27 cellular contexts compared by ENCODE assay signal in genomic region chr5:4817742-4818141, GRCh38.
"Had no signal": no experiment of that assay in that cellular context is flagged by ENCODE, and none has a peak within 500 bp of the region (broad histone marks: within the 10 kb centered on the region; RNA-seq: fewer than 3 reads in every experiment).

No MANE protein-coding gene starts in this region.

- H3K4me2 ChIP-seq: hepatocyte, smooth muscle cell had no signal

- H3K27me3 ChIP-seq: heart right ventricle, hepatocyte, right lobe of liver, tibial nerve, uterus had no signal

- H3K4me3 Mint-ChIP-seq: mesothelial cell of epicardium; naive B cell; natural killer cell; neural crest cell; stimulated activated memory B cell treated with anti-CD40 and anti-IgM and Interleukin-4, amounts not matched to agents 10 μg/mL and 1 μg/mL and 100 μg/mL, for 72 hours; stimulated activated naive CD8-positive, alpha-beta T cell treated with anti-CD3 and anti-CD28 coated beads, Interleukin-15, amount 100 ng/mL, for 72 hours; type B pancreatic cell had no signal

- ATAC-seq: heart right ventricle; left colon; natural killer cell; pancreas; right lobe of liver; stimulated activated memory B cell treated with anti-CD40 and anti-IgM and Interleukin-4, amounts not matched to agents 10 μg/mL and 1 μg/mL and 100 μg/mL, for 72 hours; stimulated activated naive CD8-positive, alpha-beta T cell treated with anti-CD3 and anti-CD28 coated beads, Interleukin-15, amount 100 ng/mL, for 72 hours had no signal

- H3K9me3 ChIP-seq: left ventricle myocardium inferior, pancreas, prostate gland, right lobe of liver, uterus had no signal

- H3K36me3 Mint-ChIP-seq: mesothelial cell of epicardium; naive B cell; natural killer cell; stimulated activated memory B cell treated with anti-CD40 and anti-IgM and Interleukin-4, amounts not matched to agents 10 μg/mL and 1 μg/mL and 100 μg/mL, for 72 hours; type B pancreatic cell had no signal

- H3K27ac Mint-ChIP-seq: mesothelial cell of epicardium; natural killer cell; stimulated activated memory B cell treated with anti-CD40 and anti-IgM and Interleukin-4, amounts not matched to agents 10 μg/mL and 1 μg/mL and 100 μg/mL, for 72 hours; stimulated activated naive CD8-positive, alpha-beta T cell treated with anti-CD3 and anti-CD28 coated beads, Interleukin-15, amount 100 ng/mL, for 72 hours; type B pancreatic cell had no signal

- DNase-seq: heart right ventricle; left colon; left ventricle myocardium inferior; mesendoderm; naive B cell; natural killer cell; nucleus accumbens; pancreas; posterior cingulate gyrus; right lobe of liver; stimulated activated CD4-positive, alpha-beta T cell treated with anti-CD3 and anti-CD28 coated beads, Interleukin-1b, Interleukin-23, amount 100 ng/mL, for 48 hours; stimulated activated CD4-positive, alpha-beta T cell treated with anti-CD3 and anti-CD28 coated beads, Interleukin-2, amount 100 ng/mL, for 48 hours; stimulated activated CD4-positive, alpha-beta T cell treated with anti-CD3 and anti-CD28 coated beads, Interleukin-4, amount 100 ng/mL, for 4 hours; stimulated activated CD8-positive, alpha-beta memory T cell treated with anti-CD3 and anti-CD28 coated beads, Interleukin-4, amount 100 ng/mL, for 48 hours; stimulated activated naive CD4-positive, alpha-beta T cell treated with Interleukin-2 at 50 U/mL for 16 hours; stimulated activated naive CD8-positive, alpha-beta T cell treated with anti-CD3 and anti-CD28 coated beads, Interleukin-15, amount 100 ng/mL, for 72 hours; substantia nigra; uterus had no signal

- H3K36me3 ChIP-seq: heart right ventricle, left ventricle myocardium inferior, pancreas, prostate gland, right lobe of liver, tibial nerve, uterus had no signal

- H3K27me3 Mint-ChIP-seq: naive B cell; stimulated activated memory B cell treated with anti-CD40 and anti-IgM and Interleukin-4, amounts not matched to agents 10 μg/mL and 1 μg/mL and 100 μg/mL, for 72 hours; stimulated activated naive CD8-positive, alpha-beta T cell treated with anti-CD3 and anti-CD28 coated beads, Interleukin-15, amount 100 ng/mL, for 72 hours had no signal

- H3K27ac ChIP-seq: heart right ventricle, hepatocyte, left ventricle myocardium inferior, pancreas, prostate gland, right lobe of liver, tibial nerve, uterus had no signal

- H3K4me3 ChIP-seq: heart right ventricle, hepatocyte, left ventricle myocardium inferior, lung, pancreas, prostate gland, right lobe of liver, smooth muscle cell, tibial nerve, uterus had no signal

- H3K4me1 Mint-ChIP-seq: naive B cell; natural killer cell; neural crest cell; stimulated activated memory B cell treated with anti-CD40 and anti-IgM and Interleukin-4, amounts not matched to agents 10 μg/mL and 1 μg/mL and 100 μg/mL, for 72 hours; stimulated activated naive CD8-positive, alpha-beta T cell treated with anti-CD3 and anti-CD28 coated beads, Interleukin-15, amount 100 ng/mL, for 72 hours had no signal

- H3K4me1 ChIP-seq: heart right ventricle, left ventricle myocardium inferior, pancreas, prostate gland, right lobe of liver, tibial nerve, uterus had no signal
